9 cellular contexts compared by ENCODE assay signal in genomic region chr5:41270423-41271251, GRCh38. TPM values are rescaled to one million over a fixed set of nuclear protein-coding genes. Genes with fewer than 3 reads are reported as not detected.
DNase-seq lines count a peak whose midpoint lies in the region; ATAC-seq and TF ChIP-seq lines count a peak whose summit lies in the region.
"Had no signal": no experiment of that assay in that cellular context is flagged by ENCODE, and none has a peak within 500 bp of the region (broad histone marks: within the 10 kb centered on the region; RNA-seq: fewer than 3 reads in every experiment).

No MANE protein-coding gene starts in this region.

- no peak overlapping the region for H3K27ac ChIP-seq in VCaP
- H3K27ac ChIP-seq in heart left ventricle = peak overlapping the region in 10 of 12 donors; percentile 1 to 47 (median 26)
- H3K27ac ChIP-seq: BLaER1 treated with 17β-estradiol and CSF1 and Interleukin-3, amounts not matched to agents 10 nM and 100 nM had no signal

- intact Hi-C loops in heart left ventricle (cut with DNase I) = loop anchor here (2.0 to 10.0 kb wide), 10 partner anchors 247 to 572 kb away; no protein-coding TSS in a partner anchor

- peak overlapping the region; percentile 70 for H2AFZ ChIP-seq in Loucy (ENCODE audit: low read length)

- TF ChIP-seq CTCF in Loucy (conservative IDR thresholded peaks at IDR 0.05; ENCODE audit: low read length) = peak; percentile 84
- peak; percentile 89 for TF ChIP-seq CTCF in VCaP (conservative IDR thresholded peaks at IDR 0.05)
- TF ChIP-seq CTCF in heart left ventricle (IDR thresholded peaks at IDR 0.05) = peak; percentile 44 to 85 (median 74)
- TF ChIP-seq CTCF in retinal pigment epithelial cell (conservative IDR thresholded peaks at IDR 0.05; ENCODE audit: low read depth, low read length) = peak; percentile 91

- no peak overlapping the region for H3K9ac ChIP-seq in Loucy (ENCODE audit: low read depth, low read length, poor library complexity, severe bottlenecking)
- H3K9ac ChIP-seq: BLaER1 treated with 17β-estradiol and CSF1 and Interleukin-3, amounts not matched to agents 10 nM and 100 nM had no signal

- no peaks in the 10 kb centered on the region for H3F3A ChIP-seq in Loucy (ENCODE audit: low read depth)

- H3K4me3 ChIP-seq in Loucy (ENCODE audit: low read length, poor library complexity, severe bottlenecking) (peak overlapping the region; percentile 52), heart left ventricle (peak overlapping the region in 2 of 12 donors; percentile 4 to 16), retinal pigment epithelial cell (ENCODE audit: low read length) (no peak overlapping the region)
- H3K4me3 ChIP-seq: BLaER1 treated with 17β-estradiol and CSF1 and Interleukin-3, amounts not matched to agents 10 nM and 100 nM had no signal

- 20 to 27% (median 24%) methylated on average over 2 of the region's 2 CpGs for WGBS in heart left ventricle, 4 donors

- H3K9me3 ChIP-seq in Loucy (ENCODE audit: insufficient read depth, low read depth, low read length) (no peaks in the 10 kb centered on the region), heart left ventricle (no peaks in the 10 kb centered on the region)
- H3K9me3 ChIP-seq: BLaER1 treated with 17β-estradiol and CSF1 and Interleukin-3, amounts not matched to agents 10 nM and 100 nM had no signal

- no peaks in the 10 kb centered on the region for H3K9me2 ChIP-seq in Loucy (replicated peaks; ENCODE audit: low read depth, low read length)

- ATAC-seq in heart left ventricle = peak; percentile 88 to 97 (median 94)

- no peaks in the 10 kb centered on the region for H4K20me1 ChIP-seq in Loucy (ENCODE audit: insufficient read depth, low read length, poor library complexity, severe bottlenecking)
- H4K20me1 ChIP-seq: BLaER1 treated with 17β-estradiol and CSF1 and Interleukin-3, amounts not matched to agents 10 nM and 100 nM had no signal

- H3K27me3 ChIP-seq in Loucy (ENCODE audit: insufficient read depth, low read length, poor library complexity, severe bottlenecking) (no peaks in the 10 kb centered on the region), heart left ventricle (no peaks in the 10 kb centered on the region)
- H3K27me3 ChIP-seq: BLaER1 treated with 17β-estradiol and CSF1 and Interleukin-3, amounts not matched to agents 10 nM and 100 nM had no signal

- H3K36me3 ChIP-seq in Loucy (ENCODE audit: insufficient read depth, low read length) (no peaks in the 10 kb centered on the region), heart left ventricle (no peaks in the 10 kb centered on the region)
- H3K36me3 ChIP-seq: BLaER1 treated with 17β-estradiol and CSF1 and Interleukin-3, amounts not matched to agents 10 nM and 100 nM had no signal

- H3K4me1 ChIP-seq in Loucy (ENCODE audit: insufficient read depth, low read length, poor library complexity, severe bottlenecking) (no peaks in the 10 kb centered on the region), heart left ventricle (peaks cover 0 to 15% (median 5%) of the 10 kb centered on the region in 12 donors)
- H3K4me1 ChIP-seq: BLaER1 treated with 17β-estradiol and CSF1 and Interleukin-3, amounts not matched to agents 10 nM and 100 nM had no signal

- H3K79me2 ChIP-seq in Loucy (ENCODE audit: insufficient read depth, low read length) = no peaks in the 10 kb centered on the region

- DNase-seq in NCI-H2107 treated with DMSO at 0.1 percent for 48 hours (lab: John Stamatoyannopoulos, UW; ENCODE audit: unreplicated experiment) (peak; percentile 7), NCI-H2107 (lab: John Stamatoyannopoulos, UW) (no peak), H4 (ENCODE audit: low spot score) (peak; percentile 66), heart left ventricle (peak in 3 of 5 donors; percentile 43 to 57 (median 50)), retinal pigment epithelial cell (ENCODE audit: low read depth) (peak; percentile 17), UCSD-AML1 (lab: John Stamatoyannopoulos, UW; ENCODE audit: unreplicated experiment) (no peak)

- peak overlapping the region; percentile 47 for H3K4me2 ChIP-seq in Loucy (ENCODE audit: low read depth, low read length, poor library complexity, severe bottlenecking)
- H3K4me2 ChIP-seq: BLaER1 treated with 17β-estradiol and CSF1 and Interleukin-3, amounts not matched to agents 10 nM and 100 nM had no signal

- no peak for TF ChIP-seq POLR2A in heart left ventricle (IDR thresholded peaks at IDR 0.05)

RNA-seq across cellular contexts. Expression of gene C6, which starts 57.3 kb away (rescaled TPM):
- total RNA-seq in H4 (2014; rRNA removed; shearing (Covaris generic)) = not detected in 2 replicates
- 100 to 1,000 TPM in 3 of 9 donors, 10 to 100 TPM in 6; 14.1 to 151 (median 77.0) TPM for total RNA-seq in heart left ventricle
- 1 to 10 TPM; 3.2 to 7.2 TPM for polyA plus RNA-seq in heart left ventricle

Comparison
In these comparisons a context has a peak if more than half of its experiments do, and no peak if none do; other contexts are left out.
1. DNase-seq: peak in NCI-H2107 treated with DMSO at 0.1 percent for 48 hours (single experiment), H4 (single experiment), heart left ventricle (3 of 5) and retinal pigment epithelial cell (single experiment); none in NCI-H2107 (single experiment) and UCSD-AML1 (single experiment).
2. RNA of gene C6, which starts 57.3 kb away (total RNA-seq): 14.1 to 151 TPM in heart left ventricle; not detected in H4; every median in the first group is over 10 times any median in the second.
3. Peak in every context shown above with its lines, with median percentiles within 50 percentile points of each other: CTCF ChIP-seq.